1 cellular context compared by ENCODE assay signal in the genomic region with DNA sequence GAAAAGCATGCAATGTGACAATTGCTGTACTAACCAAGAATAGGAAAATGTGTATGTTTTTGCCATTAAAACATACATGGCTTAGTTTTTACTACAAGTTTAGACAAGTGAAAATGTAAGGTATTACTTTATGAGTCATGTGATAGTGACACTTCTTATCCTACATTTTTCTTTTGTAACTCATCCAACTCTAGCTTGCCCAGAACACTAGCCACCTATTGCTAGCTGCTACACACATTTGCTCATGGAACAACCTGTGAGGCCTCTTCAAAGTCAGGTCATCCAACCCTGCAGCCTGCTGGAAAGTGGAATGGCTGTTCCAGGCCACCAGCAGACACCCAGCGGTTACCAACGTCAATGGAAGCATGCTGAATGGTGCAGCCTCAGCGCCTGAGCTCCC.
TF ChIP-seq lines count a peak whose summit lies in the region.

No MANE protein-coding gene starts in this region.

TF ChIP-seq in K562, 482 proteins besides CTCF, POLR2A, EP300 and RAD21:
- TF ChIP-seq, protein P1, sequence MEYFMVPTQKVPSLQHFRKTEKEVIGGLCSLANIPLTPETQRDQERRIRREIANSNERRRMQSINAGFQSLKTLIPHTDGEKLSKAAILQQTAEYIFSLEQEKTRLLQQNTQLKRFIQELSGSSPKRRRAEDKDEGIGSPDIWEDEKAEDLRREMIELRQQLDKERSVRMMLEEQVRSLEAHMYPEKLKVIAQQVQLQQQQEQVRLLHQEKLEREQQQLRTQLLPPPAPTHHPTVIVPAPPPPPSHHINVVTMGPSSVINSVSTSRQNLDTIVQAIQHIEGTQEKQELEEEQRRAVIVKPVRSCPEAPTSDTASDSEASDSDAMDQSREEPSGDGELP (CRISPR knock-in tag; IDR thresholded peaks at IDR 0.05; ENCODE audit: borderline replicate concordance) = no peak
- TF ChIP-seq, protein P2, sequence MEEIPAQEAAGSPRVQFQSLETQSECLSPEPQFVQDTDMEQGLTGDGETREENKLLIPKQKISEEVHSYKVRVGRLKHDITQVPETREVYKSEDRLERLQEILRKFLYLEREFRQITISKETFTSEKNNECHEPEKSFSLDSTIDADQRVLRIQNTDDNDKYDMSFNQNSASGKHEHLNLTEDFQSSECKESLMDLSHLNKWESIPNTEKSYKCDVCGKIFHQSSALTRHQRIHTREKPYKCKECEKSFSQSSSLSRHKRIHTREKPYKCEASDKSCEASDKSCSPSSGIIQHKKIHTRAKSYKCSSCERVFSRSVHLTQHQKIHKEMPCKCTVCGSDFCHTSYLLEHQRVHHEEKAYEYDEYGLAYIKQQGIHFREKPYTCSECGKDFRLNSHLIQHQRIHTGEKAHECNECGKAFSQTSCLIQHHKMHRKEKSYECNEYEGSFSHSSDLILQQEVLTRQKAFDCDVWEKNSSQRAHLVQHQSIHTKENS (CRISPR knock-in tag; IDR thresholded peaks at IDR 0.05) = no peak
- no peak for TF ChIP-seq PHF20 (IDR thresholded peaks at IDR 0.05; ENCODE audit: partially characterized antibody)
- TF ChIP-seq, protein P3, sequence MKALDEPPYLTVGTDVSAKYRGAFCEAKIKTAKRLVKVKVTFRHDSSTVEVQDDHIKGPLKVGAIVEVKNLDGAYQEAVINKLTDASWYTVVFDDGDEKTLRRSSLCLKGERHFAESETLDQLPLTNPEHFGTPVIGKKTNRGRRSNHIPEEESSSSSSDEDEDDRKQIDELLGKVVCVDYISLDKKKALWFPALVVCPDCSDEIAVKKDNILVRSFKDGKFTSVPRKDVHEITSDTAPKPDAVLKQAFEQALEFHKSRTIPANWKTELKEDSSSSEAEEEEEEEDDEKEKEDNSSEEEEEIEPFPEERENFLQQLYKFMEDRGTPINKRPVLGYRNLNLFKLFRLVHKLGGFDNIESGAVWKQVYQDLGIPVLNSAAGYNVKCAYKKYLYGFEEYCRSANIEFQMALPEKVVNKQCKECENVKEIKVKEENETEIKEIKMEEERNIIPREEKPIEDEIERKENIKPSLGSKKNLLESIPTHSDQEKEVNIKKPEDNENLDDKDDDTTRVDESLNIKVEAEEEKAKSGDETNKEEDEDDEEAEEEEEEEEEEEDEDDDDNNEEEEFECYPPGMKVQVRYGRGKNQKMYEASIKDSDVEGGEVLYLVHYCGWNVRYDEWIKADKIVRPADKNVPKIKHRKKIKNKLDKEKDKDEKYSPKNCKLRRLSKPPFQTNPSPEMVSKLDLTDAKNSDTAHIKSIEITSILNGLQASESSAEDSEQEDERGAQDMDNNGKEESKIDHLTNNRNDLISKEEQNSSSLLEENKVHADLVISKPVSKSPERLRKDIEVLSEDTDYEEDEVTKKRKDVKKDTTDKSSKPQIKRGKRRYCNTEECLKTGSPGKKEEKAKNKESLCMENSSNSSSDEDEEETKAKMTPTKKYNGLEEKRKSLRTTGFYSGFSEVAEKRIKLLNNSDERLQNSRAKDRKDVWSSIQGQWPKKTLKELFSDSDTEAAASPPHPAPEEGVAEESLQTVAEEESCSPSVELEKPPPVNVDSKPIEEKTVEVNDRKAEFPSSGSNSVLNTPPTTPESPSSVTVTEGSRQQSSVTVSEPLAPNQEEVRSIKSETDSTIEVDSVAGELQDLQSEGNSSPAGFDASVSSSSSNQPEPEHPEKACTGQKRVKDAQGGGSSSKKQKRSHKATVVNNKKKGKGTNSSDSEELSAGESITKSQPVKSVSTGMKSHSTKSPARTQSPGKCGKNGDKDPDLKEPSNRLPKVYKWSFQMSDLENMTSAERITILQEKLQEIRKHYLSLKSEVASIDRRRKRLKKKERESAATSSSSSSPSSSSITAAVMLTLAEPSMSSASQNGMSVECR (CRISPR knock-in tag; IDR thresholded peaks at IDR 0.05) = no peak
- TF ChIP-seq, protein P4, sequence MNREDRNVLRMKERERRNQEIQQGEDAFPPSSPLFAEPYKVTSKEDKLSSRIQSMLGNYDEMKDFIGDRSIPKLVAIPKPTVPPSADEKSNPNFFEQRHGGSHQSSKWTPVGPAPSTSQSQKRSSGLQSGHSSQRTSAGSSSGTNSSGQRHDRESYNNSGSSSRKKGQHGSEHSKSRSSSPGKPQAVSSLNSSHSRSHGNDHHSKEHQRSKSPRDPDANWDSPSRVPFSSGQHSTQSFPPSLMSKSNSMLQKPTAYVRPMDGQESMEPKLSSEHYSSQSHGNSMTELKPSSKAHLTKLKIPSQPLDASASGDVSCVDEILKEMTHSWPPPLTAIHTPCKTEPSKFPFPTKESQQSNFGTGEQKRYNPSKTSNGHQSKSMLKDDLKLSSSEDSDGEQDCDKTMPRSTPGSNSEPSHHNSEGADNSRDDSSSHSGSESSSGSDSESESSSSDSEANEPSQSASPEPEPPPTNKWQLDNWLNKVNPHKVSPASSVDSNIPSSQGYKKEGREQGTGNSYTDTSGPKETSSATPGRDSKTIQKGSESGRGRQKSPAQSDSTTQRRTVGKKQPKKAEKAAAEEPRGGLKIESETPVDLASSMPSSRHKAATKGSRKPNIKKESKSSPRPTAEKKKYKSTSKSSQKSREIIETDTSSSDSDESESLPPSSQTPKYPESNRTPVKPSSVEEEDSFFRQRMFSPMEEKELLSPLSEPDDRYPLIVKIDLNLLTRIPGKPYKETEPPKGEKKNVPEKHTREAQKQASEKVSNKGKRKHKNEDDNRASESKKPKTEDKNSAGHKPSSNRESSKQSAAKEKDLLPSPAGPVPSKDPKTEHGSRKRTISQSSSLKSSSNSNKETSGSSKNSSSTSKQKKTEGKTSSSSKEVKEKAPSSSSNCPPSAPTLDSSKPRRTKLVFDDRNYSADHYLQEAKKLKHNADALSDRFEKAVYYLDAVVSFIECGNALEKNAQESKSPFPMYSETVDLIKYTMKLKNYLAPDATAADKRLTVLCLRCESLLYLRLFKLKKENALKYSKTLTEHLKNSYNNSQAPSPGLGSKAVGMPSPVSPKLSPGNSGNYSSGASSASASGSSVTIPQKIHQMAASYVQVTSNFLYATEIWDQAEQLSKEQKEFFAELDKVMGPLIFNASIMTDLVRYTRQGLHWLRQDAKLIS (CRISPR knock-in tag; IDR thresholded peaks at IDR 0.05) = no peak
- no peak for TF ChIP-seq ZNF586 (CRISPR knock-in tag; conservative IDR thresholded peaks at IDR 0.05)
- TF ChIP-seq RBM39 (optimal IDR thresholded peaks at IDR 0.05; ENCODE audit: low read depth, low read length) = no peak
- TF ChIP-seq, protein P5, sequence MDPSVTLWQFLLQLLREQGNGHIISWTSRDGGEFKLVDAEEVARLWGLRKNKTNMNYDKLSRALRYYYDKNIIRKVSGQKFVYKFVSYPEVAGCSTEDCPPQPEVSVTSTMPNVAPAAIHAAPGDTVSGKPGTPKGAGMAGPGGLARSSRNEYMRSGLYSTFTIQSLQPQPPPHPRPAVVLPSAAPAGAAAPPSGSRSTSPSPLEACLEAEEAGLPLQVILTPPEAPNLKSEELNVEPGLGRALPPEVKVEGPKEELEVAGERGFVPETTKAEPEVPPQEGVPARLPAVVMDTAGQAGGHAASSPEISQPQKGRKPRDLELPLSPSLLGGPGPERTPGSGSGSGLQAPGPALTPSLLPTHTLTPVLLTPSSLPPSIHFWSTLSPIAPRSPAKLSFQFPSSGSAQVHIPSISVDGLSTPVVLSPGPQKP (CRISPR knock-in tag; IDR thresholded peaks at IDR 0.05) = no peak
- no peak for TF ChIP-seq C11orf30 (IDR thresholded peaks at IDR 0.05; ENCODE audit: low read depth)
- TF ChIP-seq ZEB2 (IDR thresholded peaks at IDR 0.05) = no peak
- TF ChIP-seq, protein P6, sequence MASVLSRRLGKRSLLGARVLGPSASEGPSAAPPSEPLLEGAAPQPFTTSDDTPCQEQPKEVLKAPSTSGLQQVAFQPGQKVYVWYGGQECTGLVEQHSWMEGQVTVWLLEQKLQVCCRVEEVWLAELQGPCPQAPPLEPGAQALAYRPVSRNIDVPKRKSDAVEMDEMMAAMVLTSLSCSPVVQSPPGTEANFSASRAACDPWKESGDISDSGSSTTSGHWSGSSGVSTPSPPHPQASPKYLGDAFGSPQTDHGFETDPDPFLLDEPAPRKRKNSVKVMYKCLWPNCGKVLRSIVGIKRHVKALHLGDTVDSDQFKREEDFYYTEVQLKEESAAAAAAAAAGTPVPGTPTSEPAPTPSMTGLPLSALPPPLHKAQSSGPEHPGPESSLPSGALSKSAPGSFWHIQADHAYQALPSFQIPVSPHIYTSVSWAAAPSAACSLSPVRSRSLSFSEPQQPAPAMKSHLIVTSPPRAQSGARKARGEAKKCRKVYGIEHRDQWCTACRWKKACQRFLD (CRISPR knock-in tag; IDR thresholded peaks at IDR 0.05) = no peak
- no peak for TF ChIP-seq PCBP2 (IDR thresholded peaks at IDR 0.05; ENCODE audit: low read depth, low read length, poor library complexity, severe bottlenecking)
- no peak for TF ChIP-seq U2AF1 (optimal IDR thresholded peaks at IDR 0.05; ENCODE audit: low read depth, low read length)
- TF ChIP-seq, protein P7, sequence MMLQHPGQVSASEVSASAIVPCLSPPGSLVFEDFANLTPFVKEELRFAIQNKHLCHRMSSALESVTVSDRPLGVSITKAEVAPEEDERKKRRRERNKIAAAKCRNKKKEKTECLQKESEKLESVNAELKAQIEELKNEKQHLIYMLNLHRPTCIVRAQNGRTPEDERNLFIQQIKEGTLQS (IDR thresholded peaks at IDR 0.05) = no peak
- TF ChIP-seq, protein P7 (CRISPR knock-in tag; conservative IDR thresholded peaks at IDR 0.05) = no peak
- TF ChIP-seq ZNF174 (CRISPR knock-in tag; IDR thresholded peaks at IDR 0.05) = no peak
